Comparison of ENCODE assay signal across 8 cellular contexts in genomic region chr17:81909966-81910839, GRCh38. TPM values are rescaled to one million over a fixed set of nuclear protein-coding genes. Genes with fewer than 3 reads are reported as not detected.
DNase-seq lines count a peak whose midpoint lies in the region; ATAC-seq, FAIRE-seq and TF ChIP-seq lines count a peak whose summit lies in the region.

No MANE protein-coding gene starts in this region.

- no peaks in the 10 kb centered on the region for H3K9me3 Mint-ChIP-seq in CD8-positive, alpha-beta T cell
- no peaks in the 10 kb centered on the region for H3K9me3 Mint-ChIP-seq in MCF 10A (ENCODE audit: unreplicated experiment)

- intact Hi-C loops in CD8-positive, alpha-beta T cell (cut with DNase I, micrococcal nuclease): loop anchor here in 1 of 2 experiments (10.0 kb wide), 1 partner anchor 545 kb away; the partner anchor contains the start of genes CYBC1 and NARF
- intact Hi-C loops in MCF 10A (cut with micrococcal nuclease) (loop anchor here (10.0 kb wide), 1 partner anchor 45 kb away; the partner anchor contains the start of gene P4HB), aorta (cut with DNase I) (no loop called here)

- peak overlapping the region; percentile 55 for H3K27ac Mint-ChIP-seq in CD8-positive, alpha-beta T cell
- H3K27ac Mint-ChIP-seq in MCF 10A (ENCODE audit: low read depth, unreplicated experiment): no peak overlapping the region

- no TSS peak for BruUV-seq in MCF 10A (replicated peaks; lab: Mats Ljungman, UMichigan)

- no peaks in the 10 kb centered on the region for H3K9me3 ChIP-seq in CD8-positive, alpha-beta T cell (ENCODE audit: low read length)
- H3K9me3 ChIP-seq in aorta (ENCODE audit: control insufficient read depth, low read length): no peaks in the 10 kb centered on the region

- no peaks in the 10 kb centered on the region for H3K27me3 ChIP-seq in CD8-positive, alpha-beta T cell (ENCODE audit: insufficient read depth, low read length)
- H3K27me3 ChIP-seq in aorta (ENCODE audit: control insufficient read depth in 1 of 2, insufficient read depth in 2 of 2, low read length in 1 of 2): no peaks in the 10 kb centered on the region

- peak overlapping the region; percentile 85 for H3K4me3 Mint-ChIP-seq in CD8-positive, alpha-beta T cell
- peak overlapping the region; percentile 72 for H3K4me3 Mint-ChIP-seq in MCF 10A (ENCODE audit: unreplicated experiment)

- POLR2A ChIA-PET in CD8-positive, alpha-beta T cell (lab: Charles Lee): interaction anchor here (1.1 kb wide), 1 partner anchor 44 kb away, joined by 3 read pairs; no protein-coding TSS in a partner anchor
- POLR2A ChIA-PET in MCF 10A (lab: Yijun Ruan, JAX): interaction anchor here (0.6 to 5.2 kb wide), 8 partner anchors 10 to 185 kb away, joined by 3 to 54 read pairs (median 3); partner anchors contain the start of genes ALYREF, ANAPC11 and MAFG

- peaks cover 18% of the 10 kb centered on the region for H3K4me1 ChIP-seq in CD8-positive, alpha-beta T cell (ENCODE audit: insufficient read depth, low read length)
- no peaks in the 10 kb centered on the region for H3K4me1 ChIP-seq in aorta (ENCODE audit: control insufficient read depth in 1 of 2, insufficient read depth in 2 of 2, low read length in 2 of 2)

- no peak for DNase-seq in CD8-positive, alpha-beta T cell
- DNase-seq in Jurkat, Clone E6-1 (ENCODE audit: low read depth, low spot score): no peak
- no peak for DNase-seq in MCF 10A (ENCODE audit: unreplicated experiment)
- peak; percentile 22 to 38 for DNase-seq in lung microvascular endothelial cell (ENCODE audit: low read depth in 2 of 2)
- no peak for DNase-seq in aorta
- DNase-seq in GM19239 (ENCODE audit: insufficient read length, low spot score): no peak
- no peak for DNase-seq in activated gamma-delta T cell (lab: John Stamatoyannopoulos, UW)

- H3K4me1 Mint-ChIP-seq in CD8-positive, alpha-beta T cell (ENCODE audit: low read depth): peaks cover 14% of the 10 kb centered on the region
- H3K4me1 Mint-ChIP-seq in MCF 10A (ENCODE audit: insufficient read depth, unreplicated experiment): peaks cover 20% of the 10 kb centered on the region

- TF ChIP-seq CTCF in CD8-positive, alpha-beta T cell (IDR thresholded peaks at IDR 0.05): no peak
- no peak for TF ChIP-seq CTCF in MCF 10A (IDR thresholded peaks at IDR 0.05; ENCODE audit: unreplicated experiment)

- WGBS in aorta, 2 donors: 46 to 47% methylated on average over 23 of the region's 23 CpGs

- no peak for ATAC-seq in CD8-positive, alpha-beta T cell
- ATAC-seq in aorta (ENCODE audit: low FRiP score) (no peak), HG02981 (IDR thresholded peaks at IDR 0.05; ENCODE audit: unreplicated experiment) (no peak)

- H3K27me3 Mint-ChIP-seq in CD8-positive, alpha-beta T cell (ENCODE audit: low read depth): no peaks in the 10 kb centered on the region
- H3K27me3 Mint-ChIP-seq in MCF 10A (ENCODE audit: insufficient read depth, unreplicated experiment): no peaks in the 10 kb centered on the region

- CTCF ChIA-PET in CD8-positive, alpha-beta T cell (lab: Charles Lee): no interaction called here
- CTCF ChIA-PET in MCF 10A (lab: Yijun Ruan, JAX): interaction anchor here (0.5 to 1.0 kb wide), 2 partner anchors 13 to 185 kb away, joined by 3 to 4 read pairs; no protein-coding TSS in a partner anchor

- FAIRE-seq in GM19239 (lab: Jason Lieb, UNC): no peak

- H3K36me3 ChIP-seq in CD8-positive, alpha-beta T cell (ENCODE audit: insufficient read depth, low read length): peaks cover 32% of the 10 kb centered on the region
- no peaks in the 10 kb centered on the region for H3K36me3 ChIP-seq in aorta (ENCODE audit: control insufficient read depth in 1 of 2, insufficient read depth in 2 of 2, low read length in 1 of 2)

- H3K36me3 Mint-ChIP-seq in CD8-positive, alpha-beta T cell: peaks cover 40% of the 10 kb centered on the region
- H3K36me3 Mint-ChIP-seq in MCF 10A (ENCODE audit: insufficient read depth, unreplicated experiment): peaks cover 40% of the 10 kb centered on the region

- peak overlapping the region; percentile 73 for H3K4me3 ChIP-seq in CD8-positive, alpha-beta T cell (ENCODE audit: low read depth, low read length)
- peak overlapping the region; percentile 71 for H3K4me3 ChIP-seq in Jurkat, Clone E6-1 (ENCODE audit: low read length)
- peak overlapping the region; percentile 56 to 72 for H3K4me3 ChIP-seq in aorta (ENCODE audit: low read length in 2 of 2)

- peak overlapping the region; percentile 37 for H3K27ac ChIP-seq in CD8-positive, alpha-beta T cell (ENCODE audit: low read depth, low read length)
- no peak overlapping the region for H3K27ac ChIP-seq in aorta (ENCODE audit: low read depth in 1 of 2, low read length in 2 of 2)

RNA-seq across cellular contexts. Expression of gene PCYT2, which starts 1.0 kb away (rescaled TPM):
- total RNA-seq in CD8-positive, alpha-beta T cell: 10 to 100 TPM; 18.0 to 18.1 TPM
- 39.1 TPM for polyA plus RNA-seq in Jurkat, Clone E6-1 (2012; ENCODE audit: insufficient read depth, insufficient read length)
- total RNA-seq in MCF 10A (2022) (26.5 and 26.8 TPM in 2 replicates), lung microvascular endothelial cell (24.0 and 27.6 TPM in 2 replicates), aorta (10 to 100 TPM; 14.6 to 20.8 TPM)
- 10 to 100 TPM; 30.1 to 33.2 TPM for polyA plus RNA-seq in aorta

RNA-seq across cellular contexts. Expression of gene SIRT7, which starts 7.8 kb away (rescaled TPM):
- 10 to 100 TPM; 75.2 to 76.1 TPM for total RNA-seq in CD8-positive, alpha-beta T cell
- 32.6 TPM for polyA plus RNA-seq in Jurkat, Clone E6-1 (2012; ENCODE audit: insufficient read depth, insufficient read length)
- total RNA-seq in MCF 10A (2022): 36.6 and 44.8 TPM in 2 replicates
- 11.3 and 13.1 TPM in 2 replicates for total RNA-seq in lung microvascular endothelial cell
- total RNA-seq in aorta: 10 to 100 TPM; 18.6 to 21.6 TPM
- polyA plus RNA-seq in aorta: 10 to 100 TPM in 1 of 2 donors, 1 to 10 TPM in 1; 8.5 to 43.1 TPM

RNA-seq across cellular contexts. Expression of gene NPB, which starts 8.2 kb away (rescaled TPM):
- under 1 TPM in 1 of 2 experiments, not detected in 1; 0.38 TPM for total RNA-seq in CD8-positive, alpha-beta T cell
- not detected for polyA plus RNA-seq in Jurkat, Clone E6-1 (2012; ENCODE audit: insufficient read depth, insufficient read length)
- total RNA-seq in MCF 10A (2022): 0.28 TPM in 1 of 2 replicates, not detected in the other
- total RNA-seq in lung microvascular endothelial cell: under 0.01 TPM in 1 of 2 replicates, not detected in the other
- 1 to 10 TPM in 1 of 2 donors, under 1 TPM in 1; 0.58 to 1.0 TPM for total RNA-seq in aorta
- polyA plus RNA-seq in aorta: 1 to 10 TPM in 1 of 2 donors, not detected in 1; 2.4 TPM

RNA-seq across cellular contexts. Expression of gene MAFG, which starts 17.3 kb away (rescaled TPM):
- total RNA-seq in CD8-positive, alpha-beta T cell: 10 to 100 TPM in 1 of 2 experiments, 1 to 10 TPM in 1; 8.5 to 10.5 TPM
- 15.1 TPM for polyA plus RNA-seq in Jurkat, Clone E6-1 (2012; ENCODE audit: insufficient read depth, insufficient read length)
- 38.1 and 48.9 TPM in 2 replicates for total RNA-seq in MCF 10A (2022)
- 9.2 and 17.1 TPM in 2 replicates for total RNA-seq in lung microvascular endothelial cell
- 10 to 100 TPM; 29.4 to 38.6 TPM for total RNA-seq in aorta
- polyA plus RNA-seq in aorta: 10 to 100 TPM in 1 of 2 donors, 1 to 10 TPM in 1; 9.9 to 16.0 TPM

RNA-seq across cellular contexts. Expression of gene ANAPC11, which starts 18.7 kb away (rescaled TPM):
- 10 to 100 TPM; 30.0 to 30.4 TPM for total RNA-seq in CD8-positive, alpha-beta T cell
- 177 TPM for polyA plus RNA-seq in Jurkat, Clone E6-1 (2012; ENCODE audit: insufficient read depth, insufficient read length)
- total RNA-seq in MCF 10A (2022) (144 and 151 TPM in 2 replicates), lung microvascular endothelial cell (102 and 112 TPM in 2 replicates), aorta (10 to 100 TPM; 65.6 to 80.1 TPM)
- 100 to 1,000 TPM; 190 to 195 TPM for polyA plus RNA-seq in aorta

Comparison
In these comparisons a context has a peak if more than half of its experiments do, and no peak if none do; other contexts are left out.
1. DNase-seq: peak in lung microvascular endothelial cell (2 of 2); none in CD8-positive, alpha-beta T cell (0 of 7), Jurkat, Clone E6-1 (single experiment), MCF 10A (single experiment), aorta (0 of 2), GM19239 (single experiment) and activated gamma-delta T cell (single experiment).
2. Peak in every context shown above with its lines, with median percentiles within 50 percentile points of each other: H3K4me3 ChIP-seq.